In the genomic region with DNA sequence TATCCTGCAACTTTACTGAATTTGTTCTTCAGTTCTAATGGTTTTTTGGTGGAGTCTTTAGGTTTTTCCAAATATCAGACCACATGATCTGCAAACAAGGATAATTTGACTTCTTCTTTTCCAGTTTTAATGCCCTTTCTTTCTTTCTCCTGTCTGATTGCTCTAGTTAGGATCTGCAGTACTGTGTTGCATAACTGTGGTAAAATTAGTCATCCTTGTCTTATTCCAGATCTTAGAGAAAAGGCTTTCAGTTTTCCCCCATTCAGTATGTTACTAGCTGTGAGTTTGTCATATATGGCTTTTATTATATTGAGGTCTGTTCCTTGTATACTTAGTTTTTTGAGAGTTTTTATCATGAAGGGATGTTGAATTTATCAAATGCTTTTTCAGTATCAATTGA, we compare ENCODE assay signal across 13 cellular contexts. TPM values are rescaled to one million over a fixed set of nuclear protein-coding genes. Genes with fewer than 3 reads are reported as not detected.
DNase-seq lines count a peak whose midpoint lies in the region; ATAC-seq and TF ChIP-seq lines count a peak whose summit lies in the region.
"Had no signal": no experiment of that assay in that cellular context is flagged by ENCODE, and none has a peak within 500 bp of the region (broad histone marks: within the 10 kb centered on the region; RNA-seq: fewer than 3 reads in every experiment).

No MANE protein-coding gene starts in this region.

- H3K9me3 ChIP-seq in suprapubic skin = no peaks in the 10 kb centered on the region
- H3K9me3 ChIP-seq: ascending aorta, gastrocnemius medialis had no signal

- CTCF ChIA-PET in AG04449 (lab: Yijun Ruan, JAX) = interaction anchor here (2.9 to 3.0 kb wide), 2 partner anchors 12 to 34 kb away, joined by 14 to 23 read pairs; no protein-coding TSS in a partner anchor
- CTCF ChIA-PET in T-cell (lab: Charles Lee) = no interaction called here

- DNase-seq in AG04449 (ENCODE audit: low read depth, low spot score) (peak; percentile 42), HFFc6 (peak; percentile 81), T-cell (no peak), foreskin fibroblast (peak; percentile 53 to 77), G401 (ENCODE audit: low spot score) (no peak), suprapubic skin (ENCODE audit: low spot score in 2 of 2) (no peak), NCI-H82 (lab: John Stamatoyannopoulos, UW) (no peak)
- DNase-seq: gastrocnemius medialis; stimulated activated naive CD8-positive, alpha-beta T cell treated with anti-CD3 and anti-CD28 coated beads, Interleukin-15, amount 100 ng/mL, for 72 hours had no signal

- H3K36me3 Mint-ChIP-seq in HFFc6 (ENCODE audit: low read depth) = no peaks in the 10 kb centered on the region
- peaks cover 5% of the 10 kb centered on the region for H3K36me3 Mint-ChIP-seq in T-cell

- no peak for TF ChIP-seq POLR2A in suprapubic skin (IDR thresholded peaks at IDR 0.05)

- H3K4me3 ChIP-seq in AG04449 (ENCODE audit: low read depth, low read length) (no peak overlapping the region), foreskin fibroblast (ENCODE audit: low read depth in 1 of 2, low read length in 2 of 2) (no peak overlapping the region), suprapubic skin (no peak overlapping the region)
- H3K4me3 ChIP-seq: ascending aorta, gastrocnemius medialis had no signal

- TF ChIP-seq CTCF in AG04449 (IDR thresholded peaks at IDR 0.05; ENCODE audit: insufficient read depth, low read length, missing control alignments) (no peak), HFFc6 (IDR thresholded peaks at IDR 0.05) (no peak), foreskin fibroblast (IDR thresholded peaks at IDR 0.05; ENCODE audit: low read depth, low read length) (no peak), suprapubic skin (IDR thresholded peaks at IDR 0.05) (no peak)

- in situ Hi-C loops in G401 (cut with HindIII; ENCODE audit: low sequenced_read_pairs) = no loop called here

- peaks cover 20% of the 10 kb centered on the region for H3K36me3 ChIP-seq in suprapubic skin

- H3K27ac Mint-ChIP-seq in HFFc6 = peak overlapping the region; percentile 75
- peak overlapping the region; percentile 1 to 30 for H3K27ac Mint-ChIP-seq in T-cell
- H3K27ac Mint-ChIP-seq: stimulated activated naive CD8-positive, alpha-beta T cell treated with anti-CD3 and anti-CD28 coated beads, Interleukin-15, amount 100 ng/mL, for 72 hours; T-helper 1 cell treated with Interleukin-12 subunit alpha and Interleukin-12 subunit beta and Interleukin-4 antibody, amounts not matched to agents 30 μg/mL and 1 μg/mL, for 36 hours had no signal

- peaks cover 61% of the 10 kb centered on the region for H3K4me1 Mint-ChIP-seq in HFFc6 (ENCODE audit: low read depth)
- H3K4me1 Mint-ChIP-seq in T-cell = peaks cover 57 to 72% (median 69%) of the 10 kb centered on the region in 3 donors

- H3K4me3 Mint-ChIP-seq in HFFc6 (peak overlapping the region; percentile 55), T-cell (no peak overlapping the region)
- H3K4me3 Mint-ChIP-seq: T-helper 1 cell treated with Interleukin-12 subunit alpha and Interleukin-12 subunit beta and Interleukin-4 antibody, amounts not matched to agents 30 μg/mL and 1 μg/mL, for 36 hours had no signal

- peaks cover 2% of the 10 kb centered on the region for H3K27me3 Mint-ChIP-seq in HFFc6 (ENCODE audit: insufficient read depth)
- no peaks in the 10 kb centered on the region for H3K27me3 Mint-ChIP-seq in T-cell
- H3K27me3 Mint-ChIP-seq: stimulated activated naive CD8-positive, alpha-beta T cell treated with anti-CD3 and anti-CD28 coated beads, Interleukin-15, amount 100 ng/mL, for 72 hours had no signal

- no peaks in the 10 kb centered on the region for H3K27me3 ChIP-seq in suprapubic skin
- H3K27me3 ChIP-seq: ascending aorta, gastrocnemius medialis had no signal

- TF ChIP-seq EP300 in suprapubic skin (IDR thresholded peaks at IDR 0.05) = no peak

- H3K27ac ChIP-seq in suprapubic skin = no peak overlapping the region
- H3K27ac ChIP-seq: ascending aorta, C4-2B, gastrocnemius medialis had no signal

- ATAC-seq in T-cell (replicated peaks in 1 of 4) (no peak), HG02870 (IDR thresholded peaks at IDR 0.05; ENCODE audit: unreplicated experiment) (no peak)
- ATAC-seq: gastrocnemius medialis; stimulated activated naive CD8-positive, alpha-beta T cell treated with anti-CD3 and anti-CD28 coated beads, Interleukin-15, amount 100 ng/mL, for 72 hours had no signal

- peaks cover 37% of the 10 kb centered on the region for H3K4me1 ChIP-seq in suprapubic skin

- POLR2A ChIA-PET in AG04449 (lab: Yijun Ruan, JAX) = no interaction called here
- POLR2A ChIA-PET in T-cell (lab: Charles Lee) = no interaction called here

- H3K9me3 Mint-ChIP-seq in HFFc6 = no peaks in the 10 kb centered on the region
- H3K9me3 Mint-ChIP-seq in T-cell = no peaks in the 10 kb centered on the region
- H3K9me3 Mint-ChIP-seq: stimulated activated naive CD8-positive, alpha-beta T cell treated with anti-CD3 and anti-CD28 coated beads, Interleukin-15, amount 100 ng/mL, for 72 hours; T-helper 1 cell treated with Interleukin-12 subunit alpha and Interleukin-12 subunit beta and Interleukin-4 antibody, amounts not matched to agents 30 μg/mL and 1 μg/mL, for 36 hours had no signal

RNA-seq across cellular contexts. Expression of gene MICA, which starts 4.3 kb away (rescaled TPM):
- 10 to 100 TPM; 14.7 to 24.0 (median 17.7) TPM for total RNA-seq in HFFc6 (2021; fragmentation: NEBNext Ultra II Directional; extraction: Animal tissue kit (Norgen Biotek cat#: 25700))
- total RNA-seq in T-cell (10 to 100 TPM in 4 of 5 donors, 1 to 10 TPM in 1; 5.5 to 24.0 (median 14.9) TPM), suprapubic skin (10 to 100 TPM in 3 of 4 donors, 1 to 10 TPM in 1; 7.1 to 16.4 (median 15.2) TPM)
- 40.3 and 44.1 TPM in 2 replicates for total RNA-seq in G401 (2014; rRNA removed; shearing (Covaris generic))

RNA-seq across cellular contexts. Expression of gene HLA-B, which starts 50.7 kb away (rescaled TPM):
- total RNA-seq in HFFc6 (2021; fragmentation: NEBNext Ultra II Directional; extraction: Animal tissue kit (Norgen Biotek cat#: 25700)) = 100 to 1,000 TPM in 4 of 6 experiments, 10 to 100 TPM in 2; 74.1 to 178 (median 162) TPM
- total RNA-seq in T-cell = 1,000 to 10,000 TPM; 6,093 to 7,629 (median 6,896) TPM
- total RNA-seq in G401 (2014; rRNA removed; shearing (Covaris generic)) = 9.0 and 25.4 TPM in 2 replicates
- total RNA-seq in suprapubic skin = 1,000 to 10,000 TPM in 3 of 4 donors, 100 to 1,000 TPM in 1; 995 to 1,612 (median 1,279) TPM

Comparison
In these comparisons a context has a peak if more than half of its experiments do, and no peak if none do; other contexts are left out.
1. DNase-seq: peak in AG04449 (single experiment), HFFc6 (single experiment) and foreskin fibroblast (2 of 2); none in T-cell (0 of 34), G401 (single experiment), suprapubic skin (0 of 2) and NCI-H82 (single experiment).
2. RNA of gene HLA-B, which starts 50.7 kb away (total RNA-seq): 6,093 to 7,629 TPM in T-cell and 995 to 1,612 TPM in suprapubic skin; 74.1 to 178 TPM in HFFc6 and 9.0 to 25.4 TPM in G401; every median in the first group is over 4 times any median in the second.